ENCODE assay signal across 1 cellular context in the genomic region with DNA sequence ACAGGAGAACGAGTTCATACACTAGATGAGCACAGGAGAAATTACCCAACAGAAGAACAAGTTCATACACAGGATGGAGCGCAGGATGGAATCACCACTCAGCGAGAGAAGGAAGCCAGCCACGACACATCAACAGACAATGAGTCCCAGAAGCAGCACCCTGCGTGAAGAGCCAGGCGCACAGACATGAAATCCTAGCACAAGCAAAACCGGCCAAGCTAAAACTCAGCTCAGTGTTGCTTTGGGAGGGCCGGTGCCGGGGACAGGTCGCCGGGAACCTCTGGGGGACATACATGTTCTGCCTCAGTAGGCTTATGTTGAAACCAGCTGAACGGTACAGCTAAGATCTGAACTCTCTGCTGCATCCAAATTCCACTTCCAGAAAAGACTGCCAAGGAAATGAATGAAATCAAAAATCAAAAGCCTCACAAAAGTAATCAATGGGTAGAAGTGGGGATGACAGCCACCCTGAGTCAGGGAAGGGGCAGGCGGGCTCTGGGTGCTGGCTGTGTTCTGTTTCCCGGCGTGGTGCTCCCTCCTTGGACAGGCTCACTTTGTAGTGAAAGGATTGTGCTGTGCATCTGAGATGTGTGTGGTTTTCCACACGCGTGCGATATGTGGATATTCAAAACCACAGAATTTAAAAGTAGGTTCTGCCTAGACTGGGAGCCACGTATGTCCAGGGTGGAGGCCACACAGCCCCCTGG.
TF ChIP-seq lines count a peak whose summit lies in the region.

No MANE protein-coding gene starts in this region.

TF ChIP-seq in SK-N-SH treated with all-trans-retinoic acid at 6 μM for 48 hours, 23 proteins besides CTCF, POLR2A, EP300 and RAD21 (continued from another document):
- TF ChIP-seq, protein P1, sequence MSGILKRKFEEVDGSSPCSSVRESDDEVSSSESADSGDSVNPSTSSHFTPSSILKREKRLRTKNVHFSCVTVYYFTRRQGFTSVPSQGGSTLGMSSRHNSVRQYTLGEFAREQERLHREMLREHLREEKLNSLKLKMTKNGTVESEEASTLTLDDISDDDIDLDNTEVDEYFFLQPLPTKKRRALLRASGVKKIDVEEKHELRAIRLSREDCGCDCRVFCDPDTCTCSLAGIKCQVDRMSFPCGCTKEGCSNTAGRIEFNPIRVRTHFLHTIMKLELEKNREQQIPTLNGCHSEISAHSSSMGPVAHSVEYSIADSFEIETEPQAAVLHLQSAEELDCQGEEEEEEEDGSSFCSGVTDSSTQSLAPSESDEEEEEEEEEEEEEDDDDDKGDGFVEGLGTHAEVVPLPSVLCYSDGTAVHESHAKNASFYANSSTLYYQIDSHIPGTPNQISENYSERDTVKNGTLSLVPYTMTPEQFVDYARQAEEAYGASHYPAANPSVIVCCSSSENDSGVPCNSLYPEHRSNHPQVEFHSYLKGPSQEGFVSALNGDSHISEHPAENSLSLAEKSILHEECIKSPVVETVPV (CRISPR knock-in tag; IDR thresholded peaks at IDR 0.05), result no peak
- TF ChIP-seq ARNTL (CRISPR knock-in tag; IDR thresholded peaks at IDR 0.05; ENCODE audit: borderline replicate concordance, low read depth), result no peak
- no peak for TF ChIP-seq ZFP30 (CRISPR knock-in tag; IDR thresholded peaks at IDR 0.05)
- TF ChIP-seq TCF4 (CRISPR knock-in tag; IDR thresholded peaks at IDR 0.05; ENCODE audit: borderline replicate concordance), result no peak
- TF ChIP-seq, protein P2, sequence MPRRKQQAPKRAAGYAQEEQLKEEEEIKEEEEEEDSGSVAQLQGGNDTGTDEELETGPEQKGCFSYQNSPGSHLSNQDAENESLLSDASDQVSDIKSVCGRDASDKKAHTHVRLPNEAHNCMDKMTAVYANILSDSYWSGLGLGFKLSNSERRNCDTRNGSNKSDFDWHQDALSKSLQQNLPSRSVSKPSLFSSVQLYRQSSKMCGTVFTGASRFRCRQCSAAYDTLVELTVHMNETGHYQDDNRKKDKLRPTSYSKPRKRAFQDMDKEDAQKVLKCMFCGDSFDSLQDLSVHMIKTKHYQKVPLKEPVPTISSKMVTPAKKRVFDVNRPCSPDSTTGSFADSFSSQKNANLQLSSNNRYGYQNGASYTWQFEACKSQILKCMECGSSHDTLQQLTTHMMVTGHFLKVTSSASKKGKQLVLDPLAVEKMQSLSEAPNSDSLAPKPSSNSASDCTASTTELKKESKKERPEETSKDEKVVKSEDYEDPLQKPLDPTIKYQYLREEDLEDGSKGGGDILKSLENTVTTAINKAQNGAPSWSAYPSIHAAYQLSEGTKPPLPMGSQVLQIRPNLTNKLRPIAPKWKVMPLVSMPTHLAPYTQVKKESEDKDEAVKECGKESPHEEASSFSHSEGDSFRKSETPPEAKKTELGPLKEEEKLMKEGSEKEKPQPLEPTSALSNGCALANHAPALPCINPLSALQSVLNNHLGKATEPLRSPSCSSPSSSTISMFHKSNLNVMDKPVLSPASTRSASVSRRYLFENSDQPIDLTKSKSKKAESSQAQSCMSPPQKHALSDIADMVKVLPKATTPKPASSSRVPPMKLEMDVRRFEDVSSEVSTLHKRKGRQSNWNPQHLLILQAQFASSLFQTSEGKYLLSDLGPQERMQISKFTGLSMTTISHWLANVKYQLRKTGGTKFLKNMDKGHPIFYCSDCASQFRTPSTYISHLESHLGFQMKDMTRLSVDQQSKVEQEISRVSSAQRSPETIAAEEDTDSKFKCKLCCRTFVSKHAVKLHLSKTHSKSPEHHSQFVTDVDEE (CRISPR knock-in tag; IDR thresholded peaks at IDR 0.05), result no peak
- no peak for TF ChIP-seq ZNF565 (CRISPR knock-in tag; conservative IDR thresholded peaks at IDR 0.05; ENCODE audit: low read depth)
- TF ChIP-seq OSR1 (CRISPR knock-in tag; IDR thresholded peaks at IDR 0.05), result no peak
